In genomic region chr3:197352382-197352781, GRCh38 we compare ENCODE assay signal across 1 cellular context.
TF ChIP-seq lines count a peak whose summit lies in the region.

No MANE protein-coding gene starts in this region.

TF ChIP-seq in GM23338, 12 proteins besides CTCF, POLR2A, EP300 and RAD21 (continued from another document):
- TF ChIP-seq, protein P1, sequence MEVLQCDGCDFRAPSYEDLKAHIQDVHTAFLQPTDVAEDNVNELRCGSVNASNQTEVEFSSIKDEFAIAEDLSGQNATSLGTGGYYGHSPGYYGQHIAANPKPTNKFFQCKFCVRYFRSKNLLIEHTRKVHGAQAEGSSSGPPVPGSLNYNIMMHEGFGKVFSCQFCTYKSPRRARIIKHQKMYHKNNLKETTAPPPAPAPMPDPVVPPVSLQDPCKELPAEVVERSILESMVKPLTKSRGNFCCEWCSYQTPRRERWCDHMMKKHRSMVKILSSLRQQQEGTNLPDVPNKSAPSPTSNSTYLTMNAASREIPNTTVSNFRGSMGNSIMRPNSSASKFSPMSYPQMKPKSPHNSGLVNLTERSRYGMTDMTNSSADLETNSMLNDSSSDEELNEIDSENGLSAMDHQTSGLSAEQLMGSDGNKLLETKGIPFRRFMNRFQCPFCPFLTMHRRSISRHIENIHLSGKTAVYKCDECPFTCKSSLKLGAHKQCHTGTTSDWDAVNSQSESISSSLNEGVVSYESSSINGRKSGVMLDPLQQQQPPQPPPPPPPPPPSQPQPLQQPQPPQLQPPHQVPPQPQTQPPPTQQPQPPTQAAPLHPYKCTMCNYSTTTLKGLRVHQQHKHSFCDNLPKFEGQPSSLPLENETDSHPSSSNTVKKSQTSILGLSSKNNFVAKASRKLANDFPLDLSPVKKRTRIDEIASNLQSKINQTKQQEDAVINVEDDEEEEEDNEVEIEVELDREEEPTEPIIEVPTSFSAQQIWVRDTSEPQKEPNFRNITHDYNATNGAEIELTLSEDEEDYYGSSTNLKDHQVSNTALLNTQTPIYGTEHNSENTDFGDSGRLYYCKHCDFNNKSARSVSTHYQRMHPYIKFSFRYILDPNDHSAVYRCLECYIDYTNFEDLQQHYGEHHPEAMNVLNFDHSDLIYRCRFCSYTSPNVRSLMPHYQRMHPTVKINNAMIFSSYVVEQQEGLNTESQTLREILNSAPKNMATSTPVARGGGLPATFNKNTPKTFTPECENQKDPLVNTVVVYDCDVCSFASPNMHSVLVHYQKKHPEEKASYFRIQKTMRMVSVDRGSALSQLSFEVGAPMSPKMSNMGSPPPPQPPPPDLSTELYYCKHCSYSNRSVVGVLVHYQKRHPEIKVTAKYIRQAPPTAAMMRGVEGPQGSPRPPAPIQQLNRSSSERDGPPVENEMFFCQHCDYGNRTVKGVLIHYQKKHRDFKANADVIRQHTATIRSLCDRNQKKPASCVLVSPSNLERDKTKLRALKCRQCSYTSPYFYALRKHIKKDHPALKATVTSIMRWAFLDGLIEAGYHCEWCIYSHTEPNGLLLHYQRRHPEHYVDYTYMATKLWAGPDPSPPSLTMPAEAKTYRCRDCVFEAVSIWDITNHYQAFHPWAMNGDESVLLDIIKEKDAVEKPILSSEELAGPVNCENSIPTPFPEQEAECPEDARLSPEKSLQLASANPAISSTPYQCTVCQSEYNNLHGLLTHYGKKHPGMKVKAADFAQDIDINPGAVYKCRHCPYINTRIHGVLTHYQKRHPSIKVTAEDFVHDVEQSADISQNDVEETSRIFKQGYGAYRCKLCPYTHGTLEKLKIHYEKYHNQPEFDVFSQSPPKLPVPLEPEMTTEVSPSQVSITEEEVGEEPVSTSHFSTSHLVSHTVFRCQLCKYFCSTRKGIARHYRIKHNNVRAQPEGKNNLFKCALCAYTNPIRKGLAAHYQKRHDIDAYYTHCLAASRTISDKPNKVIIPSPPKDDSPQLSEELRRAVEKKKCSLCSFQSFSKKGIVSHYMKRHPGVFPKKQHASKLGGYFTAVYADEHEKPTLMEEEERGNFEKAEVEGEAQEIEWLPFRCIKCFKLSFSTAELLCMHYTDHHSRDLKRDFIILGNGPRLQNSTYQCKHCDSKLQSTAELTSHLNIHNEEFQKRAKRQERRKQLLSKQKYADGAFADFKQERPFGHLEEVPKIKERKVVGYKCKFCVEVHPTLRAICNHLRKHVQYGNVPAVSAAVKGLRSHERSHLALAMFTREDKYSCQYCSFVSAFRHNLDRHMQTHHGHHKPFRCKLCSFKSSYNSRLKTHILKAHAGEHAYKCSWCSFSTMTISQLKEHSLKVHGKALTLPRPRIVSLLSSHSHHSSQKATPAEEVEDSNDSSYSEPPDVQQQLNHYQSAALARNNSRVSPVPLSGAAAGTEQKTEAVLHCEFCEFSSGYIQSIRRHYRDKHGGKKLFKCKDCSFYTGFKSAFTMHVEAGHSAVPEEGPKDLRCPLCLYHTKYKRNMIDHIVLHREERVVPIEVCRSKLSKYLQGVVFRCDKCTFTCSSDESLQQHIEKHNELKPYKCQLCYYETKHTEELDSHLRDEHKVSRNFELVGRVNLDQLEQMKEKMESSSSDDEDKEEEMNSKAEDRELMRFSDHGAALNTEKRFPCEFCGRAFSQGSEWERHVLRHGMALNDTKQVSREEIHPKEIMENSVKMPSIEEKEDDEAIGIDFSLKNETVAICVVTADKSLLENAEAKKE (CRISPR knock-in tag; IDR thresholded peaks at IDR 0.05), result no peak
- no peak for TF ChIP-seq ZNF114 (CRISPR knock-in tag; IDR thresholded peaks at IDR 0.05)
- no peak for TF ChIP-seq STAT1 (IDR thresholded peaks at IDR 0.05; ENCODE audit: unreplicated experiment)
- no peak for TF ChIP-seq CREB1 (CRISPR knock-in tag; IDR thresholded peaks at IDR 0.05; ENCODE audit: low read depth)
